Comparison of ENCODE assay signal across 8 cellular contexts in genomic region chr10:68301790-68302502, GRCh38. TPM values are rescaled to one million over a fixed set of nuclear protein-coding genes. Genes with fewer than 3 reads are reported as not detected.
DNase-seq lines count a peak whose midpoint lies in the region; ATAC-seq and TF ChIP-seq lines count a peak whose summit lies in the region.

No MANE protein-coding gene starts in this region.

- peaks cover 10% of the 10 kb centered on the region for H3K4me1 Mint-ChIP-seq in nephron progenitor cell

- no peak overlapping the region for H3K27ac Mint-ChIP-seq in nephron progenitor cell
- no peak overlapping the region for H3K27ac Mint-ChIP-seq in activated naive CD4-positive, alpha-beta T cell treated with anti-CD3 and anti-CD28 coated beads, Interleukin-2, amount 50 U/mL, for 72 hours

- no peaks in the 10 kb centered on the region for H3K27me3 Mint-ChIP-seq in nephron progenitor cell (ENCODE audit: low read depth, poor library complexity)

- no peaks in the 10 kb centered on the region for H3K9me3 Mint-ChIP-seq in nephron progenitor cell
- no peaks in the 10 kb centered on the region for H3K9me3 Mint-ChIP-seq in activated naive CD4-positive, alpha-beta T cell treated with anti-CD3 and anti-CD28 coated beads, Interleukin-2, amount 50 U/mL, for 72 hours

- TF ChIP-seq CTCF in AG09319 (IDR thresholded peaks at IDR 0.05; ENCODE audit: low read depth, low read length) (peak; percentile 50), epithelial cell of proximal tubule (conservative IDR thresholded peaks at IDR 0.05; ENCODE audit: low read depth, low read length) (peak; percentile 61), nephron progenitor cell (IDR thresholded peaks at IDR 0.05) (peak; percentile 20)

- H3K4me3 Mint-ChIP-seq in nephron progenitor cell = no peak overlapping the region

- H3K4me3 ChIP-seq in epithelial cell of proximal tubule (ENCODE audit: low read depth, low read length) = no peak overlapping the region

- ATAC-seq in GM18511 (IDR thresholded peaks at IDR 0.05; ENCODE audit: unreplicated experiment) = peak; percentile 62
- ATAC-seq in activated naive CD4-positive, alpha-beta T cell treated with anti-CD3 and anti-CD28 coated beads, Interleukin-2, amount 50 U/mL, for 72 hours = no peak

- H3K36me3 Mint-ChIP-seq in nephron progenitor cell (ENCODE audit: low read depth) = no peaks in the 10 kb centered on the region
- H3K36me3 Mint-ChIP-seq in activated naive CD4-positive, alpha-beta T cell treated with anti-CD3 and anti-CD28 coated beads, Interleukin-2, amount 50 U/mL, for 72 hours = no peaks in the 10 kb centered on the region

- peak; percentile 23 for DNase-seq in AG09319 (ENCODE audit: extremely low read depth, low read depth)
- DNase-seq in HT1080 (ENCODE audit: low read depth) = peak; percentile 46
- DNase-seq in RKO (ENCODE audit: low spot score) = peak; percentile 76
- no peak for DNase-seq in epithelial cell of proximal tubule (ENCODE audit: low read depth)
- no peak for DNase-seq in nephron progenitor cell
- DNase-seq in stimulated activated naive CD4-positive, alpha-beta T cell treated with Interleukin-2 at 50 U/mL for 16 hours (lab: John Stamatoyannopoulos, UW) = no peak
- no peak for DNase-seq in activated naive CD4-positive, alpha-beta T cell treated with anti-CD3 and anti-CD28 coated beads, Interleukin-2, amount 50 U/mL, for 72 hours (ENCODE audit: low spot score in 2 of 2)

RNA-seq across cellular contexts. Expression of gene HNRNPH3, which starts 29.9 kb away (rescaled TPM):
- 17.6 and 20.9 TPM in 2 replicates for total RNA-seq in HT1080 (2014; rRNA removed; shearing (Covaris generic))
- polyA plus RNA-seq in HT1080 (2015; cell fraction: cytosol; rRNA removed) = 291 and 302 TPM in 2 replicates
- polyA plus RNA-seq in HT1080 (2015; cell fraction: nucleus; rRNA removed) = 242 and 256 TPM in 2 replicates
- 43.1 and 44.5 TPM in 2 replicates for total RNA-seq in epithelial cell of proximal tubule
- 100 to 1,000 TPM; 117 to 150 TPM for total RNA-seq in activated naive CD4-positive, alpha-beta T cell treated with anti-CD3 and anti-CD28 coated beads, Interleukin-2, amount 50 U/mL, for 72 hours

RNA-seq across cellular contexts. Expression of gene PBLD, which starts 30.8 kb away (rescaled TPM):
- total RNA-seq in HT1080 (2014; rRNA removed; shearing (Covaris generic)) = 2.0 and 2.3 TPM in 2 replicates
- polyA plus RNA-seq in HT1080 (2015; cell fraction: cytosol; rRNA removed) = 2.7 and 3.3 TPM in 2 replicates
- 4.8 and 7.9 TPM in 2 replicates for polyA plus RNA-seq in HT1080 (2015; cell fraction: nucleus; rRNA removed)
- total RNA-seq in epithelial cell of proximal tubule = 1.3 and 1.7 TPM in 2 replicates
- 1 to 10 TPM in 1 of 2 donors, under 1 TPM in 1; 0.34 to 1.7 TPM for total RNA-seq in activated naive CD4-positive, alpha-beta T cell treated with anti-CD3 and anti-CD28 coated beads, Interleukin-2, amount 50 U/mL, for 72 hours

Comparison
In these comparisons a context has a peak if more than half of its experiments do, and no peak if none do; other contexts are left out.
1. DNase-seq: peak in AG09319 (single experiment), HT1080 (single experiment) and RKO (single experiment); none in epithelial cell of proximal tubule (single experiment), nephron progenitor cell (single experiment), stimulated activated naive CD4-positive, alpha-beta T cell treated with Interleukin-2 at 50 U/mL for 16 hours (single experiment) and activated naive CD4-positive, alpha-beta T cell treated with anti-CD3 and anti-CD28 coated beads, Interleukin-2, amount 50 U/mL, for 72 hours (0 of 2).
2. Peak in every context shown above with its lines, with median percentiles within 50 percentile points of each other: CTCF ChIP-seq.